Comparison of ENCODE assay signal across 9 cellular contexts in the genomic region with DNA sequence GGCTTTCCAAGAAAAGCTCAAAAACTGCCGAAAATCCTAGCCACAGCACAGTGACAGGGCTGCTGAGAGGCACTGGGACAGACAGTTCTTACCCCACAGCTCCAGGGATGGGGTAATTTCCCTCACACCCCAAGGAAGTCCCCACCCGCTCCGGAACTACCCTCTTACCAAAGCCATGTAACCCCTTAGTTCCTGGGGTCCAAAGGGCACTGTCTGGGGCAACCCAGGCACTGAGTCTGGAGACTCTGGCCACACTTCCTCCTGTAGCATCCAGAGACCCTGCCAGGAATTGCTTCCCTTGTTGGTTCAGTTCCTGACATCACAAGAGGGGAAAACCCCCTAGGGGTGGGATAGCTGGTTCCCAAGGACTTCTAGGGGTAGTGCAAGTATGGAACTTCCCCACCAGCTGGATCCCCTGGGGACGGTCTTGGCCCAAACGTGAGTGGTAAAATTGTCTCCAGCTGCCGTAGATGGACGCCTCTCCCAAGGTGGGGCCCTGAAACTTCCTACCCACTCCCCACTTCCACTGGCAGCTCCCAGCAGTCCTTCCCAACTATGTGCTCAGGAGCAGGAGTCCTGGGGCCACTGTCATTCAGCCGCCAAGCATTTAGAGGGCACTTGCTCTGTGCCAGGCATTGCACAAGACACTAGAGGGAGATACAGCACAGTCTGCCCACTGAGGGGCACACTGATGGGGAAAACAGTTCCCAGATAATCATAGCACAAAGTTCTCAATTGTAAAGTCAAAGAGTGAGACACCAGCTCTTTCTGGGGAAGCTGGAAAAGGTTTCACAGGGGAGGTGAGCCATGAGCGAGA. TPM values are rescaled to one million over a fixed set of nuclear protein-coding genes. Genes with fewer than 3 reads are reported as not detected.
DNase-seq lines count a peak whose midpoint lies in the region; ATAC-seq, FAIRE-seq and TF ChIP-seq lines count a peak whose summit lies in the region.
"Had no signal": no experiment of that assay in that cellular context is flagged by ENCODE, and none has a peak within 500 bp of the region (broad histone marks: within the 10 kb centered on the region; RNA-seq: fewer than 3 reads in every experiment).

No MANE protein-coding gene starts in this region.

- H3K4me3 ChIP-seq in GM12878, result no peak overlapping the region
- no peak overlapping the region for H3K4me3 ChIP-seq in esophagus muscularis mucosa

- H3K36me3 ChIP-seq in GM12878 (ENCODE audit: control insufficient read depth in 2 of 2, insufficient read depth in 2 of 2, low read length in 1 of 2) (no peaks in the 10 kb centered on the region), esophagus muscularis mucosa (no peaks in the 10 kb centered on the region)

- H4K20me1 ChIP-seq in GM12878 (ENCODE audit: control insufficient read depth, insufficient read depth), result no peaks in the 10 kb centered on the region

- H3K9me3 ChIP-seq in GM12878 (replicated peaks; ENCODE audit: control insufficient read depth, insufficient read depth, low read length) (peaks cover 5% of the 10 kb centered on the region; the same call in 2 of the 3 replicates), esophagus muscularis mucosa (no peaks in the 10 kb centered on the region)

- peak overlapping the region in 1 of 8 donors; percentile 35 for H3K4me3 Mint-ChIP-seq in naive B cell

- H3K4me1 ChIP-seq in GM12878 (ENCODE audit: control insufficient read depth, insufficient read depth, low read length) (peaks cover 28% of the 10 kb centered on the region), esophagus muscularis mucosa (peaks cover 6 to 12% (median 11%) of the 10 kb centered on the region in 4 donors)

- peak overlapping the region; percentile 59 for H3K4me2 ChIP-seq in GM12878 (ENCODE audit: control insufficient read depth, insufficient read depth)

- peaks cover 0 to 4% (median 0%) of the 10 kb centered on the region in 7 donors for H3K9me3 Mint-ChIP-seq in naive B cell

- intact Hi-C loops in GM12878 (cut with micrococcal nuclease; ENCODE audit: unreplicated experiment), result loop anchor here (1.0 to 5.0 kb wide), 3 partner anchors 28 to 173 kb away; a partner anchor contains a TSS
- intact Hi-C loops in esophagus muscularis mucosa (cut with DNase I), result loop anchor here (5.0 kb wide), 1 partner anchor 212 kb away; no protein-coding TSS in a partner anchor

- DNase-seq in GF-D8 (lab: John Stamatoyannopoulos, UW) (peak; percentile 80), LHCN-M2 (ENCODE audit: low read depth) (peak; percentile 6), GM12878 (ENCODE audit: low read depth, low spot score) (no peak), naive B cell (no peak), NCI-H2227 (lab: John Stamatoyannopoulos, UW; ENCODE audit: unreplicated experiment) (no peak), esophagus muscularis mucosa (ENCODE audit: extremely low spot score) (no peak)
- DNase-seq: T-helper 2 cell had no signal

- POLR2A ChIA-PET in GM12878 (lab: Charles Lee), result interaction anchor here (0.5 to 3.2 kb wide), 12 partner anchors 17 to 183 kb away, joined by 3 to 30 read pairs (median 4); a partner anchor contains a TSS

- TF ChIP-seq RAD21 in GM12878 (IDR thresholded peaks at IDR 0.05; ENCODE audit: insufficient read depth, low read depth, low read length), result peak; percentile 69

- in situ Hi-C loops in GM12878 (cut with MboI), result loop anchor here (5.0 kb wide), 1 partner anchor 58 kb away; no protein-coding TSS in a partner anchor

- TF ChIP-seq EP300 in GM12878 (IDR thresholded peaks at IDR 0.05; ENCODE audit: borderline replicate concordance in 1 of 2, control insufficient read depth in 1 of 2, low read depth in 2 of 2, low read length in 2 of 2), result no peak
- no peak for TF ChIP-seq EP300 in esophagus muscularis mucosa (IDR thresholded peaks at IDR 0.05)

- SMC1A ChIA-PET in GM12878 (lab: Charles Lee; ENCODE audit: uncharacterized antibody, unreplicated experiment), result interaction anchor here (0.7 to 10.2 kb wide), 33 partner anchors 8 to 617 kb away, joined by 3 to 344 read pairs (median 5); a partner anchor contains a TSS

- TF ChIP-seq CTCF in GM12878 (IDR thresholded peaks at IDR 0.05 in 2 of 3, conservative IDR thresholded peaks at IDR 0.05 in 1 of 3; ENCODE audit: control insufficient read depth in 2 of 3, extremely low read depth in 1 of 3, insufficient read depth in 1 of 3, low read depth in 3 of 3, low read length in 3 of 3) (peak; percentile 66 to 77 (median 72)), esophagus muscularis mucosa (IDR thresholded peaks at IDR 0.05) (no peak)

- no peaks in the 10 kb centered on the region; a peak in 1 of 4 replicates for H3K27me3 ChIP-seq in GM12878 (replicated peaks in 1 of 2; ENCODE audit: control insufficient read depth in 2 of 2, insufficient read depth in 2 of 2, low read length in 1 of 2)
- H3K27me3 ChIP-seq in esophagus muscularis mucosa, result peaks cover 0 to 71% (median 6%) of the 10 kb centered on the region in 4 donors

- no peaks in the 10 kb centered on the region for H3K36me3 Mint-ChIP-seq in naive B cell

- ATAC-seq in GM12878, result peak; percentile 80
- peak; percentile 22 to 32 for ATAC-seq in naive B cell (ENCODE audit: low read depth in 2 of 2)
- ATAC-seq in GM18519 (IDR thresholded peaks at IDR 0.05; ENCODE audit: low FRiP score, unreplicated experiment), result no peak
- no peak for ATAC-seq in GM18511 (IDR thresholded peaks at IDR 0.05; ENCODE audit: unreplicated experiment)

- no peak overlapping the region for H3K9ac ChIP-seq in GM12878 (ENCODE audit: control insufficient read depth, insufficient read depth, low read length)

- H3K27me3 Mint-ChIP-seq in naive B cell, result peaks cover 14 to 31% (median 31%) of the 10 kb centered on the region in 3 donors

- H2AFZ ChIP-seq in GM12878 (ENCODE audit: control insufficient read depth, low read depth, low read length), result peak overlapping the region; percentile 55

- no peak for FAIRE-seq in GM12878 (lab: Jason Lieb, UNC)

- peaks cover 16 to 35% (median 24%) of the 10 kb centered on the region in 3 donors for H3K4me1 Mint-ChIP-seq in naive B cell

- no TSS peak for BruUV-seq in GM12878 (replicated peaks; lab: Mats Ljungman, UMichigan)

- 11% methylated on average over 9 of the region's 9 CpGs for WGBS in GM12878 (ENCODE audit: insufficient coverage, insufficient replicate concordance, low lambda C conversion rate, missing lambda C conversion rate)
- 42% methylated on average over 9 of the region's 9 CpGs for WGBS in esophagus muscularis mucosa

- H3K27ac Mint-ChIP-seq in naive B cell, result peak overlapping the region in 1 of 6 donors; percentile 76

- RAD21 ChIA-PET in GM12878 (lab: Charles Lee; ENCODE audit: unreplicated experiment), result interaction anchor here (0.9 to 10.3 kb wide), 26 partner anchors 8 to 618 kb away, joined by 3 to 220 read pairs (median 4); a partner anchor contains a TSS

- H3K27ac ChIP-seq in GM12878 (ENCODE audit: control insufficient read depth, insufficient read depth) (peak overlapping the region; percentile 42), esophagus muscularis mucosa (replicated peaks in 1 of 4) (no peak overlapping the region)

- TF ChIP-seq POLR2A in GM12878 (IDR thresholded peaks at IDR 0.05; ENCODE audit: low read depth, low read length) (no peak), esophagus muscularis mucosa (IDR thresholded peaks at IDR 0.05; ENCODE audit: low read depth) (no peak)

- CTCF ChIA-PET in GM12878 (lab: Yijun Ruan, JAX), result interaction anchor here (0.5 to 9.5 kb wide), 51 partner anchors 9 to 744 kb away, joined by 3 to 298 read pairs (median 5); a partner anchor contains a TSS

- H3K79me2 ChIP-seq in GM12878 (ENCODE audit: control insufficient read depth, insufficient read depth, low read length), result no peaks in the 10 kb centered on the region

RNA-seq across cellular contexts. Expression of a gene that starts 17.3 kb away (rescaled TPM):
- total RNA-seq in LHCN-M2 (2014; rRNA removed) (not detected in 2 replicates), GM12878 (2014; rRNA removed) (30.2 and 30.3 TPM in 2 replicates), GM12878 (2014; rRNA removed; fragmentation: Illumina TruSeq; extraction: Trizol) (20.5 TPM in 2 replicates), GM12878 (2021) (20.1 and 21.0 TPM in 2 replicates), esophagus muscularis mucosa (10 to 100 TPM in 2 of 4 donors, 1 to 10 TPM in 2; 7.8 to 36.6 (median 11.4) TPM)
- 0.24 TPM for polyA plus RNA-seq in LHCN-M2 (2012)
- total RNA-seq in GM12878 (2013; cell fraction: nucleolus; rRNA removed), result 123 and 135 TPM in 2 replicates
- 19.6 TPM for polyA plus RNA-seq in GM12878 (2011; ENCODE audit: low read depth)
- polyA plus RNA-seq in GM12878 (2011; rRNA removed) (1.5 and 3.0 TPM in 2 replicates), GM12878 (2014; fragmentation: Illumina TruSeq; extraction: Trizol) (22.5 and 25.2 TPM in 2 replicates), GM12878 (2014; fragmentation: Nextera tagmentation; extraction: Ambion mirVana) (1 to 10 TPM; 1.3 to 2.1 TPM), GM12878 (2014; rRNA removed) (25.0 and 26.7 TPM in 2 replicates), GM12878 (2016; fragmentation: Nextera tagmentation; extraction: Ambion mirVana) (10 to 100 TPM; 16.5 to 16.8 TPM), naive B cell (ENCODE audit: low read depth in 6 of 6) (10 to 100 TPM; 26.7 to 71.4 (median 56.5) TPM)
- polyA plus RNA-seq in GM12878 (2011; cell fraction: cytosol; rRNA removed), result 2.9 and 3.0 TPM in 2 replicates
- polyA plus RNA-seq in GM12878 (2011; cell fraction: nucleus; rRNA removed), result 2.5 and 2.9 TPM in 2 replicates
- polyA plus RNA-seq in GM12878 (2012), result 31.1 and 39.4 TPM in 2 replicates
- 1.5 and 3.7 TPM in 2 replicates for polyA minus RNA-seq in GM12878 (2011; rRNA and poly(A)+ RNA removed)
- polyA minus RNA-seq in GM12878 (2011; cell fraction: cytosol; rRNA and poly(A)+ RNA removed), result not detected in 2 replicates
- polyA minus RNA-seq in GM12878 (2011; cell fraction: nucleus; rRNA and poly(A)+ RNA removed), result 0.97 and 1.2 TPM in 2 replicates

RNA-seq across cellular contexts. Expression of a gene that starts 24.6 kb away (rescaled TPM):
- total RNA-seq in LHCN-M2 (2014; rRNA removed) (not detected in 2 replicates), GM12878 (2014; rRNA removed) (not detected in 2 replicates), GM12878 (2014; rRNA removed; fragmentation: Illumina TruSeq; extraction: Trizol) (not detected in 2 replicates), GM12878 (2021) (not detected in 2 replicates), esophagus muscularis mucosa (10 to 100 TPM in 2 of 4 donors, 1 to 10 TPM in 2; 6.0 to 12.1 (median 10.4) TPM)
- polyA plus RNA-seq in LHCN-M2 (2012), result not detected
- total RNA-seq in GM12878 (2013; cell fraction: nucleolus; rRNA removed), result not detected in 2 replicates
- polyA plus RNA-seq in GM12878 (2011; ENCODE audit: low read depth), result not detected
- polyA plus RNA-seq in GM12878 (2011; rRNA removed) (not detected in 2 replicates), GM12878 (2014; fragmentation: Illumina TruSeq; extraction: Trizol) (not detected in 2 replicates), GM12878 (2014; fragmentation: Nextera tagmentation; extraction: Ambion mirVana) (not detected), GM12878 (2014; rRNA removed) (not detected in 2 replicates), GM12878 (2016; fragmentation: Nextera tagmentation; extraction: Ambion mirVana) (not detected), naive B cell (ENCODE audit: low read depth in 6 of 6) (not detected)
- not detected in 2 replicates for polyA plus RNA-seq in GM12878 (2011; cell fraction: cytosol; rRNA removed)
- polyA plus RNA-seq in GM12878 (2011; cell fraction: nucleus; rRNA removed), result not detected in 2 replicates
- not detected in 2 replicates for polyA plus RNA-seq in GM12878 (2012)
- not detected in 2 replicates for polyA minus RNA-seq in GM12878 (2011; rRNA and poly(A)+ RNA removed)
- polyA minus RNA-seq in GM12878 (2011; cell fraction: cytosol; rRNA and poly(A)+ RNA removed), result not detected in 2 replicates
- polyA minus RNA-seq in GM12878 (2011; cell fraction: nucleus; rRNA and poly(A)+ RNA removed), result not detected in 2 replicates

Comparison
In these comparisons a context has a peak if more than half of its experiments do, and no peak if none do; other contexts are left out.
1. DNase-seq: peak in GF-D8 (single experiment) and LHCN-M2 (single experiment); none in GM12878 (single experiment), naive B cell (single experiment), NCI-H2227 (single experiment) and esophagus muscularis mucosa (single experiment).
2. ATAC-seq: peak in GM12878 (single experiment) and naive B cell (2 of 2); none in GM18519 (single experiment) and GM18511 (single experiment).
3. CTCF ChIP-seq: peak in GM12878 (3 of 3); none in esophagus muscularis mucosa (0 of 3).